ENCODE assay signal across 1 cellular context in genomic region chr22:38755155-38755910, GRCh38.
TF ChIP-seq lines count a peak whose summit lies in the region.

No MANE protein-coding gene starts in this region.

TF ChIP-seq in liver, 16 proteins besides CTCF, POLR2A, EP300 and RAD21 (continued from another document):
- no peak for TF ChIP-seq ZBTB33 (IDR thresholded peaks at IDR 0.05)
- TF ChIP-seq JUND (IDR thresholded peaks at IDR 0.05), result peak in 1 of 2 donors; percentile 69
- peak; percentile 63 to 80 for TF ChIP-seq RXRA (IDR thresholded peaks at IDR 0.05)
- peak; percentile 78 to 80 for TF ChIP-seq HNF4A (conservative IDR thresholded peaks at IDR 0.05)
- TF ChIP-seq SP1 (IDR thresholded peaks at IDR 0.05), result peak; percentile 94
- no peak for TF ChIP-seq FOXA2 (IDR thresholded peaks at IDR 0.05)
- peak; percentile 70 for TF ChIP-seq TAF1 (conservative IDR thresholded peaks at IDR 0.05)
- peak; percentile 73 for TF ChIP-seq ATF3 (IDR thresholded peaks at IDR 0.05)
- no peak for TF ChIP-seq GABPA (IDR thresholded peaks at IDR 0.05 in 1 of 2, conservative IDR thresholded peaks at IDR 0.05 in 1 of 2)
